In genomic region chr17:43760254-43760852, GRCh38 we compare ENCODE assay signal across 9 cellular contexts. TPM values are rescaled to one million over a fixed set of nuclear protein-coding genes. Genes with fewer than 3 reads are reported as not detected.
A peak's percentile ranks its signal among the peaks of the same experiment; 100 is the strongest.
DNase-seq lines count a peak whose midpoint lies in the region; ATAC-seq and TF ChIP-seq lines count a peak whose summit lies in the region.
"Had no signal": no experiment of that assay in that cellular context is flagged by ENCODE, and none has a peak within 500 bp of the region (broad histone marks: within the 10 kb centered on the region; RNA-seq: fewer than 3 reads in every experiment).

No MANE protein-coding gene starts in this region.

- H3K36me3 ChIP-seq in KMS-11 (ENCODE audit: insufficient read depth) (no peaks in the 10 kb centered on the region), OCI-LY7 (ENCODE audit: insufficient read depth, low read length) (no peaks in the 10 kb centered on the region), muscle layer of colon (ENCODE audit: insufficient read depth, low read length) (peaks cover 9% of the 10 kb centered on the region)

- H3K27ac ChIP-seq in KMS-11 (no peak overlapping the region), OCI-LY7 (ENCODE audit: low read depth, low read length, poor library complexity, severe bottlenecking) (no peak overlapping the region), muscle layer of colon (ENCODE audit: low read depth, low read length) (peak overlapping the region; percentile 39)

- H3K9me3 ChIP-seq in OCI-LY7 (ENCODE audit: low read length) (no peaks in the 10 kb centered on the region), muscle layer of colon (ENCODE audit: low read length) (no peaks in the 10 kb centered on the region)

- BruUV-seq in OCI-LY7 (replicated peaks; lab: Mats Ljungman, UMichigan): no TSS peak

- H4K20me1 ChIP-seq in KMS-11 (ENCODE audit: insufficient read depth) (no peaks in the 10 kb centered on the region), OCI-LY7 (ENCODE audit: insufficient read depth, low read length) (no peaks in the 10 kb centered on the region)

- CTCF ChIA-PET in OCI-LY7 (lab: Charles Lee; ENCODE audit: unreplicated experiment): interaction anchor here (1.0 to 1.4 kb wide), 2 partner anchors 65 to 183 kb away, joined by 3 to 4 read pairs; no protein-coding TSS in a partner anchor

- H3K79me2 ChIP-seq in KMS-11 (ENCODE audit: insufficient read depth, low read depth) (no peaks in the 10 kb centered on the region), OCI-LY7 (ENCODE audit: insufficient read depth, low read depth, low read length) (no peaks in the 10 kb centered on the region)

- H3K4me1 ChIP-seq in KMS-11 (ENCODE audit: low read depth, poor library complexity, severe bottlenecking) (peaks cover 11% of the 10 kb centered on the region), OCI-LY7 (ENCODE audit: insufficient read depth, low read length, poor library complexity, severe bottlenecking) (no peaks in the 10 kb centered on the region), muscle layer of colon (ENCODE audit: insufficient read depth, low read length) (peaks cover 9% of the 10 kb centered on the region)

- peak; percentile 94 for ATAC-seq in esophagus mucosa
- ATAC-seq in HG03039 (IDR thresholded peaks at IDR 0.05; ENCODE audit: unreplicated experiment): no peak

- DNase-seq in G401 (ENCODE audit: low spot score) (peak; percentile 95), OCI-LY7 (ENCODE audit: low spot score) (peak; percentile 86), activated T-cell treated with anti-CD3 and anti-CD28 coated beads for 24 hours (ENCODE audit: low read depth) (peak; percentile 84)
- DNase-seq in stimulated activated CD8-positive, alpha-beta memory T cell treated with anti-CD3 and anti-CD28 coated beads, Interleukin-7, amount 100 ng/mL, for 24 hours (ENCODE audit: low read depth): peak; percentile 87

- H3K4me2 ChIP-seq in KMS-11 (no peak overlapping the region), OCI-LY7 (ENCODE audit: low read length) (no peak overlapping the region)

- no peaks in the 10 kb centered on the region; the same call in 1 of the 2 replicates for H3K27me3 ChIP-seq in KMS-11 (ENCODE audit: insufficient read depth, low read depth)
- H3K27me3 ChIP-seq in muscle layer of colon (ENCODE audit: control insufficient read depth in 1 of 2, insufficient read depth in 2 of 2, low read length in 2 of 2): peaks cover 15 to 19% of the 10 kb centered on the region in 2 donors

- H3K9ac ChIP-seq in KMS-11 (no peak overlapping the region), muscle layer of colon (ENCODE audit: low read length) (no peak overlapping the region)

- POLR2A ChIA-PET in OCI-LY7 (lab: Charles Lee): no interaction called here

- H3K9me2 ChIP-seq in OCI-LY7 (ENCODE audit: insufficient read depth, low read length): no peaks in the 10 kb centered on the region

- in situ Hi-C loops in G401 (cut with HindIII; ENCODE audit: low sequenced_read_pairs): no loop called here

- no peak overlapping the region for H3K4me3 ChIP-seq in KMS-11 (IDR thresholded peaks at IDR 0.05; ENCODE audit: insufficient read depth, low read depth, low read length)
- H3K4me3 ChIP-seq in OCI-LY7 (ENCODE audit: low read depth, low read length, poor library complexity, severe bottlenecking): no peak overlapping the region
- peak overlapping the region in 1 of 2 donors; percentile 32 for H3K4me3 ChIP-seq in muscle layer of colon (ENCODE audit: low read depth in 1 of 2, low read length in 2 of 2)

- intact Hi-C loops in OCI-LY7 (cut with micrococcal nuclease; ENCODE audit: unreplicated experiment): loop anchor here (1.0 kb wide), 2 partner anchors 66 to 184 kb away; no protein-coding TSS in a partner anchor

- TF ChIP-seq CTCF in KMS-11 (conservative IDR thresholded peaks at IDR 0.05; ENCODE audit: low read depth, low read length) (peak; percentile 99), OCI-LY7 (conservative IDR thresholded peaks at IDR 0.05; ENCODE audit: low read length) (peak; percentile 99)

- H2AFZ ChIP-seq in KMS-11 (ENCODE audit: low read depth): no peak overlapping the region
- H2AFZ ChIP-seq in OCI-LY7 (ENCODE audit: low read length): no peak overlapping the region

RNA-seq across cellular contexts. Expression of gene SOST, which starts 1.8 kb away (rescaled TPM):
- total RNA-seq in G401 (2014; rRNA removed; shearing (Covaris generic)): 59.3 and 74.0 TPM in 2 replicates
- total RNA-seq in OCI-LY7 (2014; rRNA removed; shearing (Covaris generic)): not detected in 2 replicates
- not detected in 2 replicates for total RNA-seq in OCI-LY7 (2022)
- total RNA-seq in esophagus mucosa: not detected
- total RNA-seq: mononuclear cell had no signal

RNA-seq across cellular contexts. Expression of gene DUSP3, which starts 18.4 kb away (rescaled TPM):
- 79.1 and 101 TPM in 2 replicates for total RNA-seq in G401 (2014; rRNA removed; shearing (Covaris generic))
- 3.0 and 9.0 TPM in 2 replicates for total RNA-seq in OCI-LY7 (2014; rRNA removed; shearing (Covaris generic))
- total RNA-seq in OCI-LY7 (2022): 6.9 and 9.8 TPM in 2 replicates
- total RNA-seq in esophagus mucosa: 36.3 TPM

RNA-seq across cellular contexts. Expression of gene CFAP97D1, which starts 19.9 kb away (rescaled TPM):
- total RNA-seq in G401 (2014; rRNA removed; shearing (Covaris generic)): not detected in 2 replicates
- total RNA-seq in OCI-LY7 (2014; rRNA removed; shearing (Covaris generic)): not detected in 2 replicates
- total RNA-seq in OCI-LY7 (2022) (not detected in 2 replicates), esophagus mucosa (not detected)
- total RNA-seq: mononuclear cell had no signal

Comparison
In these comparisons a context has a peak if more than half of its experiments do, and no peak if none do; other contexts are left out.
1. RNA of gene SOST, which starts 1.8 kb away (total RNA-seq): 59.3 to 74.0 TPM in G401; not detected in esophagus mucosa (single experiment) and not detected in OCI-LY7; every median in the first group is over 10 times any median in the second.
2. Peak in every context shown above with its lines, with median percentiles within 50 percentile points of each other: DNase-seq.